11 cellular contexts compared by ENCODE assay signal in genomic region chr2:209121691-209122090, GRCh38.
DNase-seq lines count a peak whose midpoint lies in the region; ATAC-seq and TF ChIP-seq lines count a peak whose summit lies in the region.
"Had no signal": no experiment of that assay in that cellular context is flagged by ENCODE, and none has a peak within 500 bp of the region (broad histone marks: within the 10 kb centered on the region; RNA-seq: fewer than 3 reads in every experiment).

No MANE protein-coding gene starts in this region.

- H3K27ac Mint-ChIP-seq in endodermal cell, result no peak overlapping the region
- H3K27ac Mint-ChIP-seq: activated T-helper 1 cell treated with anti-CD3 and anti-CD28 coated beads, Interleukin-12 subunit alpha, Interleukin-12 subunit beta, Interleukin-2, Interleukin-4 antibody, amounts not matched to agents 30 ng/mL and 10 ng/mL and 1 ng/mL, durations not matched to agents 14 hours and 24 hours and 36 hours had no signal

- no peak overlapping the region for H3K4me3 Mint-ChIP-seq in endodermal cell
- H3K4me3 Mint-ChIP-seq: activated T-helper 1 cell treated with anti-CD3 and anti-CD28 coated beads, Interleukin-12 subunit alpha, Interleukin-12 subunit beta, Interleukin-2, Interleukin-4 antibody, amounts not matched to agents 30 ng/mL and 10 ng/mL and 1 ng/mL, durations not matched to agents 14 hours and 24 hours and 36 hours had no signal

- H3K9me3 ChIP-seq in endodermal cell (ENCODE audit: control insufficient read depth, low read length), result no peaks in the 10 kb centered on the region

- H3K36me3 ChIP-seq in endodermal cell (ENCODE audit: control insufficient read depth, insufficient read depth, low read length), result no peaks in the 10 kb centered on the region
- H3K36me3 ChIP-seq: stomach had no signal

- no peak overlapping the region for H3K4me3 ChIP-seq in endodermal cell (ENCODE audit: low read length)
- H3K4me3 ChIP-seq: stomach had no signal

- H3K27me3 ChIP-seq in endodermal cell (ENCODE audit: control insufficient read depth, insufficient read depth, low read length, poor library complexity, severe bottlenecking), result no peaks in the 10 kb centered on the region
- H3K27me3 ChIP-seq: stomach had no signal

- TF ChIP-seq CTCF in endodermal cell (conservative IDR thresholded peaks at IDR 0.05), result no peak

- WGBS in endodermal cell (ENCODE audit: insufficient coverage in 1 of 2, insufficient read length in 1 of 2), 2 experiments, result 86% methylated on average over 2 of the region's 2 CpGs; no CpG with 5 or more reads in 1 of the 2 experiments

- peaks cover 4% of the 10 kb centered on the region for H3K9me3 Mint-ChIP-seq in endodermal cell
- H3K9me3 Mint-ChIP-seq: activated T-helper 1 cell treated with anti-CD3 and anti-CD28 coated beads, Interleukin-12 subunit alpha, Interleukin-12 subunit beta, Interleukin-2, Interleukin-4 antibody, amounts not matched to agents 30 ng/mL and 10 ng/mL and 1 ng/mL, durations not matched to agents 14 hours and 24 hours and 36 hours had no signal

- H3K4me1 Mint-ChIP-seq in endodermal cell, result peaks cover 7% of the 10 kb centered on the region

- H3K27ac ChIP-seq in endodermal cell (ENCODE audit: low read depth, low read length), result no peak overlapping the region
- H3K27ac ChIP-seq: stomach had no signal

- no peak overlapping the region for H3K9ac ChIP-seq in endodermal cell (ENCODE audit: extremely low read depth, low read length, poor library complexity, severe bottlenecking)

- DNase-seq in MV-4-11 (lab: John Stamatoyannopoulos, UW) (peak; percentile 95), endodermal cell (no peak), ecto neural progenitor cell (ENCODE audit: low spot score) (no peak), activated T-cell treated with anti-CD3 and anti-CD28 coated beads for 4 hours (no peak), NAMALWA (ENCODE audit: low spot score) (no peak)
- DNase-seq: PC-3, stomach had no signal

- peak; percentile 99 for ATAC-seq in GM18502 (IDR thresholded peaks at IDR 0.05; ENCODE audit: poor library complexity, unreplicated experiment)
- peak; percentile 98 for ATAC-seq in GM21367 (IDR thresholded peaks at IDR 0.05; ENCODE audit: unreplicated experiment)
- ATAC-seq in HG03025 (IDR thresholded peaks at IDR 0.05; ENCODE audit: low FRiP score, unreplicated experiment), result peak; percentile 95
- ATAC-seq: PC-3 had no signal

- H3K4me1 ChIP-seq in endodermal cell (ENCODE audit: control insufficient read depth, insufficient read depth, low read length), result no peaks in the 10 kb centered on the region
- H3K4me1 ChIP-seq: stomach had no signal

- H3K36me3 Mint-ChIP-seq in endodermal cell (ENCODE audit: low read depth), result peaks cover 1% of the 10 kb centered on the region

- no peaks in the 10 kb centered on the region for H3K27me3 Mint-ChIP-seq in endodermal cell (ENCODE audit: insufficient read depth)
